Comparison of ENCODE assay signal across 25 cellular contexts in the genomic region with DNA sequence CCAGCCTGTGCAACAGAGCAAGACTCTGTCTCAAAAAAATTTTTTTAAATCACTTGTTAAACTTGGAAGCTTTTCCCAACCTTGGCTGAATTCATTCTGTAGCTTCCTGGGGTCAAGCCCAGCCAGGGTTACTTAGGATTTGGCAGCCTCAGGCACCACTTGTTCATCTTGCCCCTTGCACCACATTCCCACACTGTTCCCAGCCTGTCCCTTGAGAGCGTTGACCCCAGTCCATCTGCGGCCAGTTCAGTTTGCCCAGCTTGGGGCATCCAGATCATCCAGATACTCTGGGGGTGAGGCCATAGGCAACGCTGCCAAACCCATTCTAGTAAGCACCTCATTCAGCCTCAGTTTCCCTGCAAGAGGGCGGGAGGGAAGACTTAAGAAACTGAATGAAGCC. TPM values are rescaled to one million over a fixed set of nuclear protein-coding genes. Genes with fewer than 3 reads are reported as not detected.
"Had no signal": no experiment of that assay in that cellular context is flagged by ENCODE, and none has a peak within 500 bp of the region (broad histone marks: within the 10 kb centered on the region; RNA-seq: fewer than 3 reads in every experiment).

No MANE protein-coding gene starts in this region.

- H3K27me3 Mint-ChIP-seq: IgD-negative memory B cell had no signal

- H3K9me3 Mint-ChIP-seq: IgD-negative memory B cell had no signal

- H3K36me3 ChIP-seq: SJSA1 had no signal

- H3K9ac ChIP-seq: KMS-11 had no signal

- H3K4me3 Mint-ChIP-seq: IgD-negative memory B cell had no signal

- H3K9me3 ChIP-seq: SJSA1 had no signal

- H3K4me3 ChIP-seq: K562, SJSA1, SK-N-MC had no signal

- H3K4me2 ChIP-seq: KMS-11 had no signal

- H3K27ac ChIP-seq: KMS-11, SJSA1, SK-N-MC had no signal

- ATAC-seq: K562 had no signal

- H3K27ac Mint-ChIP-seq: IgD-negative memory B cell had no signal

- DNase-seq: Kasumi-1, MM.1S, NCI-H1092 treated with DMSO at 0.1 percent for 48 hours, NCI-H1436, NCI-H187, NCI-H2029, NCI-H2081 treated with DMSO at 0.1 percent for 48 hours, NCI-H2171, NCI-H226, NCI-H446, NCI-H510A, NCI-H524 treated with DMSO at 0.1 percent for 48 hours, NCI-H69, NCI-H774, Right ventricle myocardium superior, RPMI8226, SIG-M5 had no signal

- H3K4me1 Mint-ChIP-seq: IgD-negative memory B cell had no signal

- H3K27me3 ChIP-seq: SJSA1 had no signal

- FAIRE-seq: K562, RCC 7860 had no signal

RNA-seq across cellular contexts. Expression of a gene that starts 8.7 kb away (rescaled TPM):
- total RNA-seq: HT1080, M059J, SJSA1 had no signal
- polyA plus RNA-seq: IgD-negative memory B cell had no signal

RNA-seq across cellular contexts. Expression of a gene that starts 31.9 kb away (rescaled TPM):
- total RNA-seq: Right ventricle myocardium superior had no signal
